In the genomic region with DNA sequence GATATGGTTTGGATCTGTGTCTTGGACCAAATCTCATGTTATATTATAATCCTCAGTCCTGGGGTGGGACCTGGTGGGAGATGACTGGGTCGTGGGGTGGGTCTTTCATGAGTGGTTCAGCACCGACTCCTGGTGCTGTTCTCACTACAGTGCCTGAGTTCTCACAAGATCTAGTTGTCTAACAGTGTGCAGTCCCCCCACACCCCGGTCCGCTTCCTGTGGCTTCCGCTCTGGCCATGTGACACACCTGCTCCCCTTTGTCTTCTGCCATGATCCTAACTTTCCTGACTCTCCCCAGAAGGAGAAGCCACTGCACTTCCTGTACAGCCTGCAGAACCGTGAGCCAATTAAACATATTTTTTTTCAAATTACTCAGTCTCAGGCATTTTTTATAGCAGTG, we compare ENCODE assay signal across 28 cellular contexts.
"Had no signal": no experiment of that assay in that cellular context is flagged by ENCODE, and none has a peak within 500 bp of the region (broad histone marks: within the 10 kb centered on the region; RNA-seq: fewer than 3 reads in every experiment).

No MANE protein-coding gene starts in this region.

- H3K27me3 ChIP-seq: breast epithelium, colonic mucosa, Peyer's patch, SJCRH30 had no signal

- DNase-seq: activated CD4-positive, alpha-beta T cell treated with anti-CD3 and anti-CD28 coated beads for 48 hours; activated CD4-positive, alpha-beta T cell treated with anti-CD3 and anti-CD28 coated beads, Interleukin-2, amount 50 U/mL, for 4 hours; activated CD4-positive, CD25-positive, alpha-beta regulatory T cell treated with anti-CD3 and anti-CD28 coated beads, Interleukin-2, amount 50 U/mL, for 72 hours; activated CD8-positive, alpha-beta memory T cell treated with anti-CD3 and anti-CD28 coated beads for 24 hours; activated effector memory CD4-positive, alpha-beta T cell treated with anti-CD3 and anti-CD28 coated beads, Interleukin-2, amount 50 U/mL, for 16 hours; activated naive CD4-positive, alpha-beta T cell treated with anti-CD3 and anti-CD28 coated beads for 36 hours; activated T-cell treated with anti-CD3 and anti-CD28 coated beads, Interleukin-2, amount 50 U/mL, for 4 hours; aorta; caudate nucleus; colonic mucosa; NCI-H1092; NCI-H1417; NCI-H2029; NCI-H2107; NCI-H2171 treated with DMSO at 0.1 percent for 48 hours; NCI-H226; NCI-H526; NCI-H82; NK-92 treated with Interleukin-12 subunit alpha and Interleukin-12 subunit beta, amount 100 ng/mL, for 24 hours; Peyer's patch; Right ventricle myocardium superior; SK-N-SH had no signal

- H3K4me3 ChIP-seq: breast epithelium, colonic mucosa, Peyer's patch, SJCRH30 had no signal

- H3K27ac Mint-ChIP-seq: activated naive CD4-positive, alpha-beta T cell treated with anti-CD3 and anti-CD28 coated beads for 36 hours; activated naive CD8-positive, alpha-beta T cell; T-helper 1 cell treated with Interleukin-12 subunit alpha and Interleukin-12 subunit beta and Interleukin-4 antibody, amounts not matched to agents 30 μg/mL and 1 μg/mL, for 36 hours; WTC11 had no signal

- H3K4me3 Mint-ChIP-seq: activated naive CD4-positive, alpha-beta T cell treated with anti-CD3 and anti-CD28 coated beads for 36 hours; activated naive CD8-positive, alpha-beta T cell; activated T-cell treated with anti-CD3 and anti-CD28 coated beads, Interleukin-2, amount 50 U/mL, for 4 hours; T-helper 1 cell treated with Interleukin-12 subunit alpha and Interleukin-12 subunit beta and Interleukin-4 antibody, amounts not matched to agents 30 μg/mL and 1 μg/mL, for 36 hours; WTC11 had no signal

- H3K9me3 Mint-ChIP-seq: activated naive CD4-positive, alpha-beta T cell treated with anti-CD3 and anti-CD28 coated beads for 36 hours; activated T-cell treated with anti-CD3 and anti-CD28 coated beads, Interleukin-2, amount 50 U/mL, for 4 hours; T-helper 1 cell treated with Interleukin-12 subunit alpha and Interleukin-12 subunit beta and Interleukin-4 antibody, amounts not matched to agents 30 μg/mL and 1 μg/mL, for 36 hours had no signal

- H3K4me2 ChIP-seq: SK-N-SH had no signal

- H3K27ac ChIP-seq: breast epithelium, colonic mucosa, Peyer's patch, RWPE1, SJCRH30 had no signal

- H3K4me1 ChIP-seq: breast epithelium, colonic mucosa, Peyer's patch, SJCRH30 had no signal

- H3K36me3 ChIP-seq: breast epithelium, colonic mucosa, Peyer's patch, SJCRH30 had no signal

- H3K36me3 Mint-ChIP-seq: activated naive CD8-positive, alpha-beta T cell had no signal

- H3K9ac ChIP-seq: SK-N-SH had no signal

- H3K4me1 Mint-ChIP-seq: WTC11 had no signal

- H3K9me3 ChIP-seq: breast epithelium, colonic mucosa, Peyer's patch, SJCRH30, SK-N-SH had no signal

- ATAC-seq: activated T-cell treated with anti-CD3 and anti-CD28 coated beads, Interleukin-2, amount 50 U/mL, for 4 hours; WTC11 had no signal
